18 cellular contexts compared by ENCODE assay signal in the genomic region with DNA sequence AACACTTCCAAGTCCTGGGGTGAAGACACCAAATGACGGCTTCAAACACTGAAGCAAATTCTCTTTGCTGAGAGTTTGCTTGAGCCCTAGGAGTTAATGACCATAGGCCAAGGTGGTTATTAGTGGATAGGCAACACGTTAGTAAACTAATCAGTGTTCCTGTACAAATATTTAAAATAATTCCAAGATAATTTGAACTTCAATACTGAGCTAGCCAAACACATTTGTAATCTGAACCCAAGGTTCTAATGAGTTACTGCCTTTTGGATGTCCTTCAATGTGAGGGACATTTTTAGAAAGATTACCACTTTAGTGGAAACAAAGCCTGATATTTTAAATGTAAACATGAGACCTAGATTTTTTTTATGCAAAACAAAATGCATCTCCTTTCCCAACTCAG.
DNase-seq lines count a peak whose midpoint lies in the region; ATAC-seq, FAIRE-seq and TF ChIP-seq lines count a peak whose summit lies in the region.
"Had no signal": no experiment of that assay in that cellular context is flagged by ENCODE, and none has a peak within 500 bp of the region (broad histone marks: within the 10 kb centered on the region; RNA-seq: fewer than 3 reads in every experiment).

No MANE protein-coding gene starts in this region.

- POLR2A ChIA-PET in HEK293T (lab: Yijun Ruan, JAX), result no interaction called here
- POLR2A ChIA-PET in K562 (lab: Yijun Ruan, JAX), result interaction anchor here (1.2 kb wide), 1 partner anchor 11 kb away, joined by 3 read pairs; no protein-coding TSS in a partner anchor
- POLR2A ChIA-PET in T-cell (lab: Charles Lee), result no interaction called here

- no peak for TF ChIP-seq POLR2A in K562 (conservative IDR thresholded peaks at IDR 0.05)

- no peaks in the 10 kb centered on the region for H3K9me1 ChIP-seq in K562 (ENCODE audit: control insufficient read depth, insufficient read depth, low read length)

- in situ Hi-C loops in K562 (cut with MboI), result no loop called here

- H2AFZ ChIP-seq in K562 (ENCODE audit: low read depth, low read length), result no peak overlapping the region

- H3K27ac ChIP-seq in K562 (ENCODE audit: extremely low read depth, low read depth, low read length) (no peak overlapping the region), skeletal muscle tissue (ENCODE audit: low read depth, low read length) (peak overlapping the region; percentile 38)

- H3K9ac ChIP-seq in K562 (ENCODE audit: insufficient read depth in 1 of 2, low read depth in 2 of 2, low read length in 2 of 2) (no peak overlapping the region), skeletal muscle tissue (ENCODE audit: low read depth in 1 of 3, low read length in 3 of 3) (no peak overlapping the region)

- no peak overlapping the region for H3K4me3 Mint-ChIP-seq in T-cell
- H3K4me3 Mint-ChIP-seq: B cell; CD4-positive, alpha-beta memory T cell had no signal

- DNase-seq in HEK293T (ENCODE audit: extremely low spot score) (no peak), NCI-H2081 (lab: John Stamatoyannopoulos, UW) (peak; percentile 28 to 84), K562 (ENCODE audit: extremely low read depth in 1 of 4, low spot score in 3 of 4) (no peak), T-cell (no peak), left lobe of liver (ENCODE audit: low spot score) (no peak), GDM1 (lab: John Stamatoyannopoulos, UW) (no peak)
- no peak for DNase-seq in stimulated activated naive CD4-positive, alpha-beta T cell (lab: John Stamatoyannopoulos, UW)
- DNase-seq: ACHN; CD4-positive, alpha-beta memory T cell; DMS79 treated with DMSO at 0.1 percent for 48 hours; MM.1S; NCI-H1436; NCI-H82; SIG-M5 had no signal

- H3K36me3 ChIP-seq in K562 (ENCODE audit: control insufficient read depth, insufficient read depth, low read length) (no peaks in the 10 kb centered on the region), skeletal muscle tissue (ENCODE audit: control insufficient read depth in 3 of 3, insufficient read depth in 3 of 3, low read length in 3 of 3) (no peaks in the 10 kb centered on the region)

- H3K36me3 Mint-ChIP-seq in T-cell, result no peaks in the 10 kb centered on the region
- H3K36me3 Mint-ChIP-seq: CD4-positive, alpha-beta memory T cell had no signal

- intact Hi-C loops in K562 (cut with micrococcal nuclease), result no loop called here

- no peaks in the 10 kb centered on the region for H3K79me2 ChIP-seq in K562 (ENCODE audit: control insufficient read depth, insufficient read depth, low read length)

- TF ChIP-seq CTCF in K562 (IDR thresholded peaks at IDR 0.05 in 2 of 3, conservative IDR thresholded peaks at IDR 0.05 in 1 of 3; ENCODE audit: insufficient read depth in 2 of 3, low read depth in 1 of 3, low read length in 3 of 3), result no peak

- H3K27me3 ChIP-seq in K562 (ENCODE audit: control insufficient read depth in 2 of 2, insufficient read depth in 2 of 2, low read length in 2 of 2) (no peaks in the 10 kb centered on the region), skeletal muscle tissue (ENCODE audit: control insufficient read depth in 3 of 3, insufficient read depth in 3 of 3, low read length in 3 of 3) (no peaks in the 10 kb centered on the region)

- H3K9me3 Mint-ChIP-seq in T-cell, result peaks cover 0 to 2% (median 0%) of the 10 kb centered on the region in 3 donors

- no peak for TF ChIP-seq RAD21 in K562 (CRISPR knock-in tag; conservative IDR thresholded peaks at IDR 0.05 in 1 of 2, IDR thresholded peaks at IDR 0.05 in 1 of 2)

- no peak overlapping the region for H3K27ac Mint-ChIP-seq in T-cell
- H3K27ac Mint-ChIP-seq: B cell; CD4-positive, alpha-beta memory T cell had no signal

- no peak for TF ChIP-seq EP300 in K562 (IDR thresholded peaks at IDR 0.05; ENCODE audit: low read length)

- H3K4me1 Mint-ChIP-seq in T-cell, result no peaks in the 10 kb centered on the region
- H3K4me1 Mint-ChIP-seq: B cell; CD4-positive, alpha-beta memory T cell had no signal

- ATAC-seq in K562 (no peak), T-cell (replicated peaks in 1 of 4) (no peak), left lobe of liver (no peak)

- H3K4me2 ChIP-seq in K562 (ENCODE audit: insufficient read depth, low read length), result no peak overlapping the region

- no peaks in the 10 kb centered on the region for H4K20me1 ChIP-seq in K562 (replicated peaks; ENCODE audit: control insufficient read depth, insufficient read depth, low read length)

- WGBS in K562 (ENCODE audit: insufficient coverage, low coverage, missing lambda C conversion rate), result 58% methylated on average over 2 of the region's 2 CpGs

- no peaks in the 10 kb centered on the region for H3K27me3 Mint-ChIP-seq in T-cell
- H3K27me3 Mint-ChIP-seq: CD4-positive, alpha-beta memory T cell had no signal

- CTCF ChIA-PET in HEK293T (lab: Yijun Ruan, JAX) (interaction anchor here (1.4 kb wide), 1 partner anchor 97 kb away, joined by 3 read pairs; no protein-coding TSS in a partner anchor), K562 (lab: Yijun Ruan, JAX; ENCODE audit: low intra/inter-chr PET ratio) (no interaction called here), T-cell (lab: Charles Lee) (no interaction called here)

- H3K9me3 ChIP-seq in K562 (replicated peaks; ENCODE audit: control insufficient read depth, insufficient read depth, low read depth, low read length) (no peaks in the 10 kb centered on the region), skeletal muscle tissue (ENCODE audit: control insufficient read depth in 3 of 3, low read length in 3 of 3) (no peaks in the 10 kb centered on the region)

- peak; percentile 49 for FAIRE-seq in K562 (lab: Jason Lieb, UNC)
- FAIRE-seq: D721Med, G401.6 had no signal

- no TSS peak for BruUV-seq in K562 (replicated peaks; lab: Mats Ljungman, UMichigan)

- no peak overlapping the region for H3K4me3 ChIP-seq in K562
- no peak overlapping the region for H3K4me3 ChIP-seq in skeletal muscle tissue (ENCODE audit: low read length in 3 of 3)

- no peaks in the 10 kb centered on the region for H3K4me1 ChIP-seq in K562 (replicated peaks in 1 of 2; ENCODE audit: control insufficient read depth in 2 of 2, insufficient read depth in 2 of 2, low read length in 2 of 2)
- peaks cover 2 to 16% (median 15%) of the 10 kb centered on the region in 3 donors for H3K4me1 ChIP-seq in skeletal muscle tissue (ENCODE audit: control insufficient read depth in 3 of 3, insufficient read depth in 3 of 3, low read length in 3 of 3)

TF ChIP-seq in HEK293T, 16 proteins besides CTCF, POLR2A, EP300 and RAD21:
- TF ChIP-seq L3MBTL2 (conservative IDR thresholded peaks at IDR 0.05), result no peak
- no peak for TF ChIP-seq LEF1 (IDR thresholded peaks at IDR 0.05; ENCODE audit: borderline replicate concordance)
- no peak for TF ChIP-seq FOXA1 (IDR thresholded peaks at IDR 0.05)
- TF ChIP-seq, protein P1, sequence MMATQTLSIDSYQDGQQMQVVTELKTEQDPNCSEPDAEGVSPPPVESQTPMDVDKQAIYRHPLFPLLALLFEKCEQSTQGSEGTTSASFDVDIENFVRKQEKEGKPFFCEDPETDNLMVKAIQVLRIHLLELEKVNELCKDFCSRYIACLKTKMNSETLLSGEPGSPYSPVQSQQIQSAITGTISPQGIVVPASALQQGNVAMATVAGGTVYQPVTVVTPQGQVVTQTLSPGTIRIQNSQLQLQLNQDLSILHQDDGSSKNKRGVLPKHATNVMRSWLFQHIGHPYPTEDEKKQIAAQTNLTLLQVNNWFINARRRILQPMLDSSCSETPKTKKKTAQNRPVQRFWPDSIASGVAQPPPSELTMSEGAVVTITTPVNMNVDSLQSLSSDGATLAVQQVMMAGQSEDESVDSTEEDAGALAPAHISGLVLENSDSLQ (IDR thresholded peaks at IDR 0.05), result peak; percentile 23; the same call in 1 of the 2 replicates

TF ChIP-seq in K562, 482 proteins besides CTCF, POLR2A, EP300 and RAD21 (continues in another document):
- TF ChIP-seq HMG20B (CRISPR knock-in tag; IDR thresholded peaks at IDR 0.05), result no peak
- TF ChIP-seq ZBTB1 (CRISPR knock-in tag; IDR thresholded peaks at IDR 0.05; ENCODE audit: borderline replicate concordance, low read depth), result no peak
- TF ChIP-seq ZNF347 (CRISPR knock-in tag; IDR thresholded peaks at IDR 0.05; ENCODE audit: low read depth), result no peak
- no peak for TF ChIP-seq ZNF766 (CRISPR knock-in tag; conservative IDR thresholded peaks at IDR 0.05)
- TF ChIP-seq, protein P2, sequence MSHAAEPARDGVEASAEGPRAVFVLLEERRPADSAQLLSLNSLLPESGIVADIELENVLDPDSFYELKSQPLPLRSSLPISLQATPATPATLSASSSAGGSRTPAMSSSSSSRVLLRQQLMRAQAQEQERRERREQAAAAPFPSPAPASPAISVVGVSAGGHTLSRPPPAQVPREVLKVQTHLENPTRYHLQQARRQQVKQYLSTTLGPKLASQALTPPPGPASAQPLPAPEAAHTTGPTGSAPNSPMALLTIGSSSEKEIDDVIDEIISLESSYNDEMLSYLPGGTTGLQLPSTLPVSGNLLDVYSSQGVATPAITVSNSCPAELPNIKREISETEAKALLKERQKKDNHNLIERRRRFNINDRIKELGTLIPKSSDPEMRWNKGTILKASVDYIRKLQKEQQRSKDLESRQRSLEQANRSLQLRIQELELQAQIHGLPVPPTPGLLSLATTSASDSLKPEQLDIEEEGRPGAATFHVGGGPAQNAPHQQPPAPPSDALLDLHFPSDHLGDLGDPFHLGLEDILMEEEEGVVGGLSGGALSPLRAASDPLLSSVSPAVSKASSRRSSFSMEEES (CRISPR knock-in tag; IDR thresholded peaks at IDR 0.05), result no peak
- TF ChIP-seq, protein P3, sequence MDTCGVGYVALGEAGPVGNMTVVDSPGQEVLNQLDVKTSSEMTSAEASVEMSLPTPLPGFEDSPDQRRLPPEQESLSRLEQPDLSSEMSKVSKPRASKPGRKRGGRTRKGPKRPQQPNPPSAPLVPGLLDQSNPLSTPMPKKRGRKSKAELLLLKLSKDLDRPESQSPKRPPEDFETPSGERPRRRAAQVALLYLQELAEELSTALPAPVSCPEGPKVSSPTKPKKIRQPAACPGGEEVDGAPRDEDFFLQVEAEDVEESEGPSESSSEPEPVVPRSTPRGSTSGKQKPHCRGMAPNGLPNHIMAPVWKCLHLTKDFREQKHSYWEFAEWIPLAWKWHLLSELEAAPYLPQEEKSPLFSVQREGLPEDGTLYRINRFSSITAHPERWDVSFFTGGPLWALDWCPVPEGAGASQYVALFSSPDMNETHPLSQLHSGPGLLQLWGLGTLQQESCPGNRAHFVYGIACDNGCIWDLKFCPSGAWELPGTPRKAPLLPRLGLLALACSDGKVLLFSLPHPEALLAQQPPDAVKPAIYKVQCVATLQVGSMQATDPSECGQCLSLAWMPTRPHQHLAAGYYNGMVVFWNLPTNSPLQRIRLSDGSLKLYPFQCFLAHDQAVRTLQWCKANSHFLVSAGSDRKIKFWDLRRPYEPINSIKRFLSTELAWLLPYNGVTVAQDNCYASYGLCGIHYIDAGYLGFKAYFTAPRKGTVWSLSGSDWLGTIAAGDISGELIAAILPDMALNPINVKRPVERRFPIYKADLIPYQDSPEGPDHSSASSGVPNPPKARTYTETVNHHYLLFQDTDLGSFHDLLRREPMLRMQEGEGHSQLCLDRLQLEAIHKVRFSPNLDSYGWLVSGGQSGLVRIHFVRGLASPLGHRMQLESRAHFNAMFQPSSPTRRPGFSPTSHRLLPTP (IDR thresholded peaks at IDR 0.05; ENCODE audit: borderline replicate concordance, extremely low read depth, insufficient read length), result no peak
- TF ChIP-seq RBM14 (IDR thresholded peaks at IDR 0.05; ENCODE audit: borderline replicate concordance, insufficient read depth, low read depth, low read length), result no peak
- TF ChIP-seq ZZZ3 (IDR thresholded peaks at IDR 0.05), result no peak
- no peak for TF ChIP-seq WHSC1 (IDR thresholded peaks at IDR 0.05; ENCODE audit: low read length)

Comparison
In these comparisons a context has a peak if more than half of its experiments do, and no peak if none do; other contexts are left out.
1. DNase-seq: peak in NCI-H2081 (2 of 2); none in HEK293T (single experiment), K562 (0 of 4), T-cell (0 of 34), left lobe of liver (single experiment), stimulated activated naive CD4-positive, alpha-beta T cell (0 of 6) and GDM1 (single experiment).